In genomic region chr5:91200692-91201091, GRCh38 we compare ENCODE assay signal across 40 cellular contexts.
"Had no signal": no experiment of that assay in that cellular context is flagged by ENCODE, and none has a peak within 500 bp of the region (broad histone marks: within the 10 kb centered on the region; RNA-seq: fewer than 3 reads in every experiment).

No MANE protein-coding gene starts in this region.

- H3K4me1 ChIP-seq: adrenal gland, ascending aorta, body of pancreas, breast epithelium had no signal

- DNase-seq: activated effector memory CD4-positive, alpha-beta T cell treated with anti-CD3 and anti-CD28 coated beads, Interleukin-2, amount 50 U/mL, for 16 hours; activated effector memory CD4-positive, alpha-beta T cell treated with Interleukin-2 at 50 U/mL for 16 hours; activated gamma-delta T cell; activated gamma-delta T cell treated with Interleukin-2 at 50 U/mL for 16 hours; activated naive CD4-positive, alpha-beta T cell; activated naive CD4-positive, alpha-beta T cell treated with anti-CD3 and anti-CD28 coated beads for 36 hours; activated naive CD4-positive, alpha-beta T cell treated with anti-CD3 and anti-CD28 coated beads, Interleukin-2, amount 10 ng/mL, durations not matched to agents 7 days and 5 days; activated naive CD4-positive, alpha-beta T cell treated with anti-CD3 and anti-CD28 coated beads, Interleukin-2, amount 50 U/mL, for 16 hours; activated naive CD4-positive, alpha-beta T cell treated with Interleukin-2 at 50 U/mL for 16 hours; activated naive CD8-positive, alpha-beta T cell treated with anti-CD3 and anti-CD28 coated beads for 36 hours; activated naive CD8-positive, alpha-beta T cell treated with anti-CD3 and anti-CD28 coated beads, Interleukin-2, amount 10 ng/mL, durations not matched to agents 7 days and 5 days; activated naive CD8-positive, alpha-beta T cell treated with anti-CD3 and anti-CD28 coated beads, Interleukin-2, amount 50 U/mL, for 24 hours; activated T-cell treated with anti-CD3 and anti-CD28 coated beads, Interleukin-2, amount 50 U/mL, for 1 hour; activated T-cell treated with anti-CD3 and anti-CD28 coated beads, Interleukin-2, amount 50 U/mL, for 24 hours; activated T-cell treated with anti-CD3 and anti-CD28 coated beads, Interleukin-2, amount 50 U/mL, for 4 hours; activated T-cell treated with anti-CD3 and anti-CD28 coated beads, Interleukin-2, amount 50 U/mL, for 48 hours; activated T-cell treated with anti-CD3 and anti-CD28 coated beads, Interleukin-2, amount 50 U/mL, for 72 hours; adrenal gland; amniotic stem cell; amygdala; anterior cingulate cortex; aorta; body of pancreas; brain microvascular endothelial cell; caudate nucleus; central memory CD4-positive, alpha-beta T cell; cerebellar nuclear complex had no signal

- H3K36me3 Mint-ChIP-seq: activated naive CD4-positive, alpha-beta T cell treated with anti-CD3 and anti-CD28 coated beads, Interleukin-2, amount 10 ng/mL, durations not matched to agents 7 days and 5 days; activated naive CD4-positive, alpha-beta T cell treated with anti-CD3 and anti-CD28 coated beads, Interleukin-2, amount 50 U/mL, for 72 hours; activated naive CD8-positive, alpha-beta T cell; activated naive CD8-positive, alpha-beta T cell treated with anti-CD3 and anti-CD28 coated beads for 36 hours; activated naive CD8-positive, alpha-beta T cell treated with anti-CD3 and anti-CD28 coated beads, Interleukin-2, amount 10 ng/mL, durations not matched to agents 7 days and 5 days; brain had no signal

- H3K9me3 ChIP-seq: adrenal gland, ascending aorta, body of pancreas, breast epithelium had no signal

- H3K27ac Mint-ChIP-seq: activated naive CD4-positive, alpha-beta T cell treated with anti-CD3 and anti-CD28 coated beads for 36 hours; activated naive CD4-positive, alpha-beta T cell treated with anti-CD3 and anti-CD28 coated beads, Interleukin-2, amount 10 ng/mL, durations not matched to agents 7 days and 5 days; activated naive CD4-positive, alpha-beta T cell treated with anti-CD3 and anti-CD28 coated beads, Interleukin-2, amount 50 U/mL, for 24 hours; activated naive CD4-positive, alpha-beta T cell treated with anti-CD3 and anti-CD28 coated beads, Interleukin-2, amount 50 U/mL, for 72 hours; activated naive CD8-positive, alpha-beta T cell; activated naive CD8-positive, alpha-beta T cell treated with anti-CD3 and anti-CD28 coated beads for 36 hours; activated naive CD8-positive, alpha-beta T cell treated with anti-CD3 and anti-CD28 coated beads, Interleukin-2, amount 10 ng/mL, durations not matched to agents 7 days and 5 days; activated naive CD8-positive, alpha-beta T cell treated with anti-CD3 and anti-CD28 coated beads, Interleukin-2, amount 50 U/mL, for 24 hours; activated T-cell treated with anti-CD3 and anti-CD28 coated beads, Interleukin-2, amount 50 U/mL, for 24 hours; activated T-cell treated with anti-CD3 and anti-CD28 coated beads, Interleukin-2, amount 50 U/mL, for 72 hours; activated T-helper 1 cell treated with anti-CD3 and anti-CD28 coated beads, Interleukin-12 subunit alpha, Interleukin-12 subunit beta, Interleukin-2, Interleukin-4 antibody, amounts not matched to agents 30 ng/mL and 10 ng/mL and 1 ng/mL, durations not matched to agents 14 hours and 24 hours and 36 hours; activated T-helper 17 cell treated with anti-CD3 and anti-CD28 coated beads, Interleukin-2, amount 50 U/mL, for 72 hours; activated T-helper 2 cell treated with anti-CD3 and anti-CD28 coated beads, Interferon-gamma antibody, Interleukin-2, Interleukin-4, amounts not matched to agents 10 μg/mL and 5 μg/mL and 100 μg/mL, durations not matched to agents 14 hours and 24 hours and 36 hours; brain had no signal

- H3K36me3 ChIP-seq: adrenal gland, ascending aorta, brain microvascular endothelial cell, breast epithelium, cardiac muscle cell had no signal

- H3K4me3 Mint-ChIP-seq: activated naive CD4-positive, alpha-beta T cell treated with anti-CD3 and anti-CD28 coated beads for 36 hours; activated naive CD4-positive, alpha-beta T cell treated with anti-CD3 and anti-CD28 coated beads, Interleukin-2, amount 10 ng/mL, durations not matched to agents 7 days and 5 days; activated naive CD4-positive, alpha-beta T cell treated with anti-CD3 and anti-CD28 coated beads, Interleukin-2, amount 50 U/mL, for 24 hours; activated naive CD8-positive, alpha-beta T cell; activated naive CD8-positive, alpha-beta T cell treated with anti-CD3 and anti-CD28 coated beads for 36 hours; activated naive CD8-positive, alpha-beta T cell treated with anti-CD3 and anti-CD28 coated beads, Interleukin-2, amount 10 ng/mL, durations not matched to agents 7 days and 5 days; activated naive CD8-positive, alpha-beta T cell treated with anti-CD3 and anti-CD28 coated beads, Interleukin-2, amount 50 U/mL, for 24 hours; activated T-cell treated with anti-CD3 and anti-CD28 coated beads, Interleukin-2, amount 50 U/mL, for 24 hours; activated T-cell treated with anti-CD3 and anti-CD28 coated beads, Interleukin-2, amount 50 U/mL, for 4 hours; activated T-cell treated with anti-CD3 and anti-CD28 coated beads, Interleukin-2, amount 50 U/mL, for 72 hours; activated T-helper 1 cell treated with anti-CD3 and anti-CD28 coated beads, Interleukin-12 subunit alpha, Interleukin-12 subunit beta, Interleukin-2, Interleukin-4 antibody, amounts not matched to agents 30 ng/mL and 10 ng/mL and 1 ng/mL, durations not matched to agents 14 hours and 24 hours and 36 hours; activated T-helper 17 cell treated with anti-CD3 and anti-CD28 coated beads, Interleukin-2, amount 50 U/mL, for 72 hours; brain; central memory CD8-positive, alpha-beta T cell had no signal

- H3K9me3 Mint-ChIP-seq: activated naive CD4-positive, alpha-beta T cell treated with anti-CD3 and anti-CD28 coated beads for 36 hours; activated naive CD4-positive, alpha-beta T cell treated with anti-CD3 and anti-CD28 coated beads, Interleukin-2, amount 10 ng/mL, durations not matched to agents 7 days and 5 days; activated naive CD4-positive, alpha-beta T cell treated with anti-CD3 and anti-CD28 coated beads, Interleukin-2, amount 50 U/mL, for 24 hours; activated naive CD4-positive, alpha-beta T cell treated with anti-CD3 and anti-CD28 coated beads, Interleukin-2, amount 50 U/mL, for 72 hours; activated naive CD8-positive, alpha-beta T cell treated with anti-CD3 and anti-CD28 coated beads for 36 hours; activated naive CD8-positive, alpha-beta T cell treated with anti-CD3 and anti-CD28 coated beads, Interleukin-2, amount 50 U/mL, for 24 hours; activated T-cell treated with anti-CD3 and anti-CD28 coated beads, Interleukin-2, amount 50 U/mL, for 24 hours; activated T-cell treated with anti-CD3 and anti-CD28 coated beads, Interleukin-2, amount 50 U/mL, for 4 hours; activated T-cell treated with anti-CD3 and anti-CD28 coated beads, Interleukin-2, amount 50 U/mL, for 72 hours; activated T-helper 1 cell treated with anti-CD3 and anti-CD28 coated beads, Interleukin-12 subunit alpha, Interleukin-12 subunit beta, Interleukin-2, Interleukin-4 antibody, amounts not matched to agents 30 ng/mL and 10 ng/mL and 1 ng/mL, durations not matched to agents 14 hours and 24 hours and 36 hours; activated T-helper 17 cell treated with anti-CD3 and anti-CD28 coated beads, Interleukin-2, amount 50 U/mL, for 72 hours; activated T-helper 2 cell treated with anti-CD3 and anti-CD28 coated beads, Interferon-gamma antibody, Interleukin-2, Interleukin-4, amounts not matched to agents 10 μg/mL and 5 μg/mL and 100 μg/mL, durations not matched to agents 14 hours and 24 hours and 36 hours; central memory CD8-positive, alpha-beta T cell had no signal

- H3K27me3 ChIP-seq: adrenal gland, ascending aorta, body of pancreas, brain microvascular endothelial cell, breast epithelium, cardiac muscle cell had no signal

- H3K4me1 Mint-ChIP-seq: activated naive CD4-positive, alpha-beta T cell treated with anti-CD3 and anti-CD28 coated beads, Interleukin-2, amount 10 ng/mL, durations not matched to agents 7 days and 5 days; activated naive CD4-positive, alpha-beta T cell treated with anti-CD3 and anti-CD28 coated beads, Interleukin-2, amount 50 U/mL, for 24 hours; activated naive CD8-positive, alpha-beta T cell treated with anti-CD3 and anti-CD28 coated beads for 36 hours; activated naive CD8-positive, alpha-beta T cell treated with anti-CD3 and anti-CD28 coated beads, Interleukin-2, amount 10 ng/mL, durations not matched to agents 7 days and 5 days; activated naive CD8-positive, alpha-beta T cell treated with anti-CD3 and anti-CD28 coated beads, Interleukin-2, amount 50 U/mL, for 24 hours; activated T-helper 17 cell treated with anti-CD3 and anti-CD28 coated beads, Interleukin-2, amount 50 U/mL, for 72 hours; central memory CD8-positive, alpha-beta T cell had no signal

- FAIRE-seq: astrocyte, bronchial epithelial cell had no signal

- ATAC-seq: activated naive CD4-positive, alpha-beta T cell treated with anti-CD3 and anti-CD28 coated beads, Interleukin-2, amount 50 U/mL, for 72 hours; activated naive CD8-positive, alpha-beta T cell treated with anti-CD3 and anti-CD28 coated beads, Interleukin-2, amount 50 U/mL, for 24 hours; activated T-cell treated with anti-CD3 and anti-CD28 coated beads, Interleukin-2, amount 50 U/mL, for 4 hours; activated T-cell treated with anti-CD3 and anti-CD28 coated beads, Interleukin-2, amount 50 U/mL, for 72 hours; activated T-helper 17 cell treated with anti-CD3 and anti-CD28 coated beads, Interleukin-2, amount 50 U/mL, for 72 hours; body of pancreas had no signal

- H3K27ac ChIP-seq: adrenal gland, ascending aorta, body of pancreas, brain microvascular endothelial cell, breast epithelium, cardiac muscle cell had no signal

- H3K27me3 Mint-ChIP-seq: activated naive CD4-positive, alpha-beta T cell treated with anti-CD3 and anti-CD28 coated beads, Interleukin-2, amount 10 ng/mL, durations not matched to agents 7 days and 5 days had no signal

- H3K4me3 ChIP-seq: adrenal gland, ascending aorta, body of pancreas, breast epithelium, cardiac muscle cell had no signal
